Comparison of ENCODE assay signal across 9 cellular contexts in the genomic region with DNA sequence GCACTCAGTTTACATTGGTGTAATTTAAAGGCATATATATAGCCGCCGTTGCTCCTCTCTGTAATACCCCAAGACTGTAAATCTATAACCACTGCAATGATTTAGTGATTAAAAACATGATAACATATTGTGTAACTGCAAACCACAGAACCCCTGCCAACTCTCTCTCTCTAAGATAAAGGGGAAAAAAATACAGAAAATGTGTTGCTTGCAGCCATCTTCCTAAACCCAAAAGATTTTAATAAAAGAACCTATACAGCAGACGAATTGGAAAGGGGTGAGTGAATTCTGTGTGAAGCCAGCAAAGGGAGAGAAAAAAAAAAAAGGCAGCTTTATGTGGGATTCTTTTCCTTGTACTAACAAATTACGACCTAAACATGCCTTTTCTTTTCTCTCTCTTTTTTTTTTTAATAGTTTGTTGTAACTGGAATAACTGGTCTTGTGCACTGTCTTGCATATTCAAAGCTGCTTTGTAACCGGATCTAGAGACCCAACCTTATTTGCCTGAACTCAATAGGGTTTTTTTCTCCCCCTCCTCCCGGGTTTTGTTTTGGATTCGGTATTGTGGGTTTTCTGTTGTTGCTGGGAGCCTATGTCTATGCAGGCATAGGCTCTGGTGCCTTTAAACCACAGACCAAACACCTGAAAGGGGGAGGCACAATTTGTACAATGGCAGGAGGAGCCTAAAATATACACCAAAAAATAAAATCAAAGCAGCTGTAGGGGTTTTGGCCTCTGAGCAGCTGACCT. TPM values are rescaled to one million over a fixed set of nuclear protein-coding genes. Genes with fewer than 3 reads are reported as not detected.
DNase-seq lines count a peak whose midpoint lies in the region; ATAC-seq and TF ChIP-seq lines count a peak whose summit lies in the region.
"Had no signal": no experiment of that assay in that cellular context is flagged by ENCODE, and none has a peak within 500 bp of the region (broad histone marks: within the 10 kb centered on the region; RNA-seq: fewer than 3 reads in every experiment).

No MANE protein-coding gene starts in this region.

- H3K4me3 ChIP-seq in left ventricle myocardium inferior = peak overlapping the region; percentile 89

- no peaks in the 10 kb centered on the region for H3K9me3 ChIP-seq in left ventricle myocardium inferior (replicated peaks)

- peak overlapping the region; percentile 97 for H3K27ac ChIP-seq in left ventricle myocardium inferior (replicated peaks)
- peak overlapping the region; percentile 30 for H3K27ac ChIP-seq in angular gyrus (ENCODE audit: low read depth, low read length)

- intact Hi-C loops in left ventricle myocardium inferior (cut with micrococcal nuclease) (loop anchor here (10.0 kb wide), 1 partner anchor 220 kb away; no protein-coding TSS in a partner anchor), left ventricle myocardium superior (cut with micrococcal nuclease) (loop anchor here (10.0 kb wide), 1 partner anchor 220 kb away; no protein-coding TSS in a partner anchor), left colon (cut with DNase I, micrococcal nuclease) (no loop called here)

- ATAC-seq in left ventricle myocardium superior (no peak), left colon (peak; percentile 39), GM21576 (IDR thresholded peaks at IDR 0.05; ENCODE audit: unreplicated experiment) (no peak), GM21447 (IDR thresholded peaks at IDR 0.05; ENCODE audit: unreplicated experiment) (no peak)

- POLR2A ChIA-PET in GM10248 (lab: Yijun Ruan, JAX) = no interaction called here

- CTCF ChIA-PET in GM10248 (lab: Yijun Ruan, JAX) = interaction anchor here (0.6 to 2.1 kb wide), 5 partner anchors 11 to 431 kb away, joined by 3 to 7 read pairs (median 3); no protein-coding TSS in a partner anchor

- no peak for TF ChIP-seq CTCF in left ventricle myocardium inferior (IDR thresholded peaks at IDR 0.05; ENCODE audit: borderline replicate concordance)
- TF ChIP-seq CTCF in GM10248 (IDR thresholded peaks at IDR 0.05; ENCODE audit: control extremely low read depth, extremely low read depth, low read depth, missing control alignments) = no peak

- H3K36me3 ChIP-seq in left ventricle myocardium inferior = no peaks in the 10 kb centered on the region

- H3K4me1 ChIP-seq in left ventricle myocardium inferior = peaks cover 73% of the 10 kb centered on the region

- DNase-seq in left ventricle myocardium inferior = no peak
- no peak for DNase-seq in left ventricle myocardium superior
- no peak for DNase-seq in left colon
- DNase-seq in NCI-H226 = no peak
- DNase-seq in GM10248 (ENCODE audit: extremely low spot score) = no peak
- DNase-seq: stimulated activated CD4-positive, alpha-beta T cell treated with anti-CD3 and anti-CD28 coated beads, Interleukin-4, amount 100 ng/mL, for 4 hours had no signal

- no peaks in the 10 kb centered on the region for H3K27me3 ChIP-seq in left ventricle myocardium inferior (ENCODE audit: low read depth)

RNA-seq across cellular contexts. Expression of gene ZFHX3, which starts 7.0 kb away (rescaled TPM):
- total RNA-seq in left ventricle myocardium inferior = 9.6 TPM
- total RNA-seq in left ventricle myocardium superior = 8.1 TPM
- total RNA-seq in left colon = 10 to 100 TPM; 12.5 to 18.0 TPM

Comparison
In these comparisons a context has a peak if more than half of its experiments do, and no peak if none do; other contexts are left out.
1. intact Hi-C loops: an anchor here in left ventricle myocardium inferior (10.0 kb wide) and left ventricle myocardium superior (10.0 kb wide); none called in left colon.